8 cellular contexts compared by ENCODE assay signal in genomic region chr12:75478395-75478794, GRCh38. TPM values are rescaled to one million over a fixed set of nuclear protein-coding genes. Genes with fewer than 3 reads are reported as not detected.
DNase-seq lines count a peak whose midpoint lies in the region; ATAC-seq lines count a peak whose summit lies in the region.

No MANE protein-coding gene starts in this region.

- DNase-seq in Ammon's horn (ENCODE audit: low spot score) = peak; percentile 38
- peak; percentile 85 for DNase-seq in OCI-M1 (lab: John Stamatoyannopoulos, UW)
- peak; percentile 27 for DNase-seq in germinal center (ENCODE audit: low spot score)
- no peak for DNase-seq in kidney glomerular epithelial cell (lab: John Stamatoyannopoulos, UW)
- no peak for DNase-seq in T-helper 9 cell
- no peak for DNase-seq in HT-29 (ENCODE audit: low spot score)

- ATAC-seq in GM21367 (IDR thresholded peaks at IDR 0.05; ENCODE audit: unreplicated experiment) (peak; percentile 24), HG03139 (IDR thresholded peaks at IDR 0.05; ENCODE audit: unreplicated experiment) (no peak)

RNA-seq across cellular contexts. Expression of gene GLIPR1, which starts 2.2 kb away (rescaled TPM):
- total RNA-seq in HT-29 (2014; rRNA removed; shearing (Covaris generic)) = 0.52 and 1.2 TPM in 2 replicates

RNA-seq across cellular contexts. Expression of gene KRR1, which starts 33.0 kb away (rescaled TPM):
- total RNA-seq in HT-29 (2014; rRNA removed; shearing (Covaris generic)) = 12.1 and 14.6 TPM in 2 replicates

Comparison
In these comparisons a context has a peak if more than half of its experiments do, and no peak if none do; other contexts are left out.
1. DNase-seq: peak in Ammon's horn (single experiment), OCI-M1 (single experiment) and germinal center (single experiment); none in kidney glomerular epithelial cell (single experiment), T-helper 9 cell (single experiment) and HT-29 (single experiment).